1 cellular context compared by ENCODE assay signal in genomic region chr18:76824754-76825153, GRCh38.
TF ChIP-seq lines count a peak whose summit lies in the region.

No MANE protein-coding gene starts in this region.

TF ChIP-seq in IMR-90, 13 proteins besides CTCF, POLR2A, EP300 and RAD21 (continued from another document):
- no peak for TF ChIP-seq MXI1 (IDR thresholded peaks at IDR 0.05; ENCODE audit: borderline replicate concordance, low read depth, low read length)
